ENCODE assay signal across 8 cellular contexts in the genomic region with DNA sequence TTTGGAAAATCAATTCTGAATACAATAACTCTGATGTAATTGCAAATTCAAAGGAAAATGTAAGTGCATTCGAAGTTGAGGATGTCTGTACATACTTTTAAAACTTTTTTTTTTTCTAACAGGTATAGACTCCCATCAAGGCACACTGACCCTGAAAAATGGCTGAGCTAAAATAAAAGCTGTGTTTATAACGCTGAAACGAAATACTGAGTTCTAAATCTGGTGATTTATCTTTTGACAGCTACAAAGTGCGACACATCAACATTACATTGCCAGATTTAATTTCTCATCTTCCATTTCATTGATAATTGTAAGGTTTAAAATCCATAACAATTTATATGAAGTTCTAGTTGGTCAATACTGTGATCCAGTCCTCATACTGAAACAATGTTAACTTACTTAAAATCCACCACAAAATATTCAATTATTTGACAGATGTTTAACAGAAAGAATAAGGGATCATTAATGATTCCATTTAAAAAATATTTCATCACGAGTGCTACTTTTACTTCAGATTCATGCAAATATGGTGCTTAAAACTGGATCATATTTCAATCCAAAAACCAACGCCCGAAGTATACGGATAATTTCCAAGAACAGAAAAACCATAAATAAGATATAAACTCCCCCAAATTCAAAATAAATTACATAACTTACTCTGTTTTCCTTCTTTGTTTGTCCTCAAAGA. TPM values are rescaled to one million over a fixed set of nuclear protein-coding genes. Genes with fewer than 3 reads are reported as not detected.
DNase-seq lines count a peak whose midpoint lies in the region; TF ChIP-seq lines count a peak whose summit lies in the region.

No MANE protein-coding gene starts in this region.

- peak overlapping the region; percentile 87 for H3K27ac Mint-ChIP-seq in MCF 10A (ENCODE audit: low read depth, unreplicated experiment)

- POLR2A ChIA-PET in MCF 10A (lab: Yijun Ruan, JAX): interaction anchor here (0.7 to 2.6 kb wide), 16 partner anchors 9 to 1827 kb away, joined by 3 to 16 read pairs (median 4); no protein-coding TSS in a partner anchor

- CTCF ChIA-PET in MCF 10A (lab: Yijun Ruan, JAX): interaction anchor here (0.6 to 1.0 kb wide), 3 partner anchors 282 to 315 kb away, joined by 3 to 5 read pairs (median 3); no protein-coding TSS in a partner anchor

- peaks cover 41% of the 10 kb centered on the region for H3K4me1 ChIP-seq in ACC112 (ENCODE audit: control insufficient read depth, insufficient read depth, low read length, unreplicated experiment)
- H3K4me1 ChIP-seq in HUES48 (ENCODE audit: control insufficient read depth, insufficient read depth, low read length): peaks cover 22% of the 10 kb centered on the region
- peaks cover 22% of the 10 kb centered on the region for H3K4me1 ChIP-seq in mononuclear cell (ENCODE audit: insufficient read depth, low read length)

- DNase-seq in MCF 10A (ENCODE audit: unreplicated experiment) (no peak), SHP77 treated with DMSO at 0.1 percent for 48 hours (lab: John Stamatoyannopoulos, UW) (no peak), H4 (ENCODE audit: low spot score) (no peak), 8988T (no peak)
- DNase-seq in NK-92 treated with Interleukin-12 subunit alpha and Interleukin-12 subunit beta, amount 100 ng/mL, for 24 hours (lab: John Stamatoyannopoulos, UW): no peak

- H3K36me3 Mint-ChIP-seq in MCF 10A (ENCODE audit: insufficient read depth, unreplicated experiment): no peaks in the 10 kb centered on the region

- peak overlapping the region; percentile 93 for H2AFZ ChIP-seq in ACC112 (ENCODE audit: low read length, unreplicated experiment)

- H3K36me3 ChIP-seq in ACC112 (ENCODE audit: insufficient read depth, low read length) (no peaks in the 10 kb centered on the region), HUES48 (ENCODE audit: control insufficient read depth, insufficient read depth, low read length) (no peaks in the 10 kb centered on the region)

- H3K4me1 Mint-ChIP-seq in MCF 10A (ENCODE audit: insufficient read depth, unreplicated experiment): peaks cover 32% of the 10 kb centered on the region

- H3K4me3 ChIP-seq in ACC112 (ENCODE audit: low read depth, low read length): peak overlapping the region; percentile 92
- peak overlapping the region; percentile 87 for H3K4me3 ChIP-seq in HUES48 (ENCODE audit: low read depth, low read length)
- H3K4me3 ChIP-seq in mononuclear cell (ENCODE audit: low read length): peak overlapping the region; percentile 70

- TF ChIP-seq CTCF in MCF 10A (IDR thresholded peaks at IDR 0.05; ENCODE audit: unreplicated experiment): no peak

- H3K27me3 Mint-ChIP-seq in MCF 10A (ENCODE audit: insufficient read depth, unreplicated experiment): no peaks in the 10 kb centered on the region

- H3K27ac ChIP-seq in ACC112 (ENCODE audit: low read depth, low read length): peak overlapping the region; percentile 77; the same call in 1 of the 2 replicates
- peak overlapping the region; percentile 92 for H3K27ac ChIP-seq in HUES48 (ENCODE audit: low read depth, low read length)

- peaks cover 46% of the 10 kb centered on the region for H3K79me2 ChIP-seq in ACC112 (ENCODE audit: control insufficient read depth, insufficient read depth, low read length, unreplicated experiment)

- no peaks in the 10 kb centered on the region for H3K27me3 ChIP-seq in ACC112 (ENCODE audit: insufficient read depth, low read length)
- H3K27me3 ChIP-seq in HUES48 (ENCODE audit: control insufficient read depth, insufficient read depth, low read length): no peaks in the 10 kb centered on the region
- no peaks in the 10 kb centered on the region for H3K27me3 ChIP-seq in mononuclear cell (ENCODE audit: insufficient read depth, low read length)

- BruUV-seq in MCF 10A (replicated peaks; lab: Mats Ljungman, UMichigan): TSS peak; percentile 47

- H3K9ac ChIP-seq in HUES48 (ENCODE audit: low read depth, low read length): peak overlapping the region; percentile 82; the same call in 1 of the 2 replicates

- no peaks in the 10 kb centered on the region for H3K9me3 Mint-ChIP-seq in MCF 10A (ENCODE audit: unreplicated experiment)

- intact Hi-C loops in MCF 10A (cut with micrococcal nuclease): loop anchor here (5.0 to 10.0 kb wide), 4 partner anchors 243 to 508 kb away; no protein-coding TSS in a partner anchor

- H3K4me3 Mint-ChIP-seq in MCF 10A (ENCODE audit: unreplicated experiment): peak overlapping the region; percentile 82

- H3K9me3 ChIP-seq in HUES48 (ENCODE audit: control insufficient read depth, insufficient read depth, low read length): no peaks in the 10 kb centered on the region
- H3K9me3 ChIP-seq in mononuclear cell (ENCODE audit: low read depth, low read length): no peaks in the 10 kb centered on the region

RNA-seq across cellular contexts. Expression of a gene that starts 1.4 kb away (rescaled TPM):
- 23.9 and 27.1 TPM in 2 replicates for total RNA-seq in MCF 10A (2022)
- 62.8 TPM for total RNA-seq in mononuclear cell
- 7.6 and 11.2 TPM in 2 replicates for total RNA-seq in H4 (2014; rRNA removed; shearing (Covaris generic))
